ENCODE assay signal across 8 cellular contexts in the genomic region with DNA sequence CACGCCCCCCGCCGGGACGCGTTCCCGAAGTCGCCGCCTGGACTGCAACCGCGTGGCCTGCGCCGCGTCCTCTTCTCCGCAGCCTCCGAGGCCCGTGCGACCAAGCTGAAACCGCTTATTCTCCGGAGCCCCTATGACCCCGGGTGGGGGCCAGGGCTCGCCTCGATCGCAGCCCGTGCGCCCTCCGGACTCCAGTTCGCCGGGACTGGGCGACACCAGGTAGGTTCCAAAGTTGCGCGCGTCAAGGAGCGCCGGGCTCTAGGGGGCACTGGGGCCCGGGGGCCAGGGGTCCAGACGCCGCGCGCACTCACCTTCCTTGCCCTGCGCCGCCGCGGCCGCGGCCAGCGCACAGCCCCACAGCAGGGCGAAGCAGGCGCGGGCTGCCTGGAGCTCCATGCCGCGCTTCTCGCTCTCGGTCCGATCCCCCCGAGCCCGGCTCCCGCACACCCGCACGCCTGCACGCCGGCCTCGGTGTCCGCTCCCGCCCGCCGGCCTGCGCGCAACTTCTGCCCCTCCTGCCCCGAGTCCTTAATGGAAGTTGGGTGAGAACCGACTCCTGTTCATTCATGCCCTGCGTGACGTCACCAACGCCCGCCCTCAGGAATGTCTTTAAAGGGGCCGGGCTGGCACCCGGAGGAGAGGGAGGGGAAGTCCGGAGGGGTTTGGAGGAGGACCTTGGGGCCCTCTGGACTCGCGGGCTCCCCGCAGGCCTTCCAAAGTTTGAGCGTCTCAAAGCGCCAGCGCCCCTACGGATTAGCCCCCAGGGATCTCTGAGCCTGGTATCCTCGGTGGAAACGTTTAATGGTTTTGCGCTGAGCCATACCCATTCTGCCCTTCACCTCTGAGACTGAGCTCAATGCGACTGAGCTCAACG. TPM values are rescaled to one million over a fixed set of nuclear protein-coding genes. Genes with fewer than 3 reads are reported as not detected.
DNase-seq lines count a peak whose midpoint lies in the region; ATAC-seq, FAIRE-seq and TF ChIP-seq lines count a peak whose summit lies in the region.

A gene (minus strand): TSS at position 533 of the 874 bp plus-strand sequence. CDS start 137 bp downstream, at position 396.

- H3K4me1 ChIP-seq in SJSA1 (replicated peaks) (peaks cover 51% of the 10 kb centered on the region), H1 (replicated peaks in 1 of 4; ENCODE audit: control insufficient read depth in 3 of 4, insufficient read depth in 4 of 4, low read length in 3 of 4) (peaks cover 5 to 41% (median 30%) of the 10 kb centered on the region in 4 experiments), right lobe of liver (peaks cover 0 to 18% (median 7%) of the 10 kb centered on the region in 4 donors), subcutaneous abdominal adipose tissue (ENCODE audit: control insufficient read depth in 5 of 5, insufficient read depth in 5 of 5, low read length in 5 of 5) (peaks cover 6 to 60% (median 52%) of the 10 kb centered on the region in 5 donors)

- peak within 1 kb of the TSS; percentile 54 for H3K27ac ChIP-seq in SJSA1
- H3K27ac ChIP-seq in H1 (ENCODE audit: low read depth, low read length): peak within 1 kb of the TSS; percentile 53; the same call in 1 of the 2 replicates
- H3K27ac ChIP-seq in right lobe of liver: peak within 1 kb of the TSS; percentile 72 to 87 (median 76)
- H3K27ac ChIP-seq in subcutaneous abdominal adipose tissue (ENCODE audit: low read depth, low read length): peak within 1 kb of the TSS; percentile 73

- peak within 1 kb of the TSS; percentile 14; the same call in 1 of the 2 replicates for H2AFZ ChIP-seq in H1 (ENCODE audit: low read length)

- H3K27me3 ChIP-seq in SJSA1 (replicated peaks) (no peaks in the 10 kb centered on the region), H1 (replicated peaks in 1 of 4; ENCODE audit: control insufficient read depth in 3 of 4, extremely low read depth in 1 of 4, insufficient read depth in 3 of 4, low read length in 3 of 4) (peaks cover 0 to 10% (median 6%) of the 10 kb centered on the region in 4 experiments; a peak in 4 of 7 replicates), right lobe of liver (no peaks in the 10 kb centered on the region), subcutaneous abdominal adipose tissue (ENCODE audit: control insufficient read depth in 5 of 5, insufficient read depth in 4 of 5, low read length in 5 of 5) (peaks cover 0 to under 1% (median 0%) of the 10 kb centered on the region in 5 donors)

- DNase-seq in stimulated activated CD4-positive, alpha-beta T cell treated with anti-CD3 and anti-CD28 coated beads, Interleukin-4, amount 100 ng/mL, for 1 hour: peak; percentile 19
- no peak for DNase-seq in stimulated activated CD4-positive, alpha-beta T cell treated with anti-CD3 and anti-CD28 coated beads, Interleukin-12 subunit alpha, Interleukin-12 subunit beta, amount 100 ng/mL, for 4 hours
- DNase-seq in SJSA1 (ENCODE audit: low read depth in 1 of 2, low spot score in 2 of 2): peak; percentile 93 to 97
- DNase-seq in H1 (ENCODE audit: low read depth in 1 of 2, low spot score in 2 of 2): peak; percentile 75 to 96
- DNase-seq in right lobe of liver: peak; percentile 92 to 93 (median 92)
- no peak for DNase-seq in NCI-H446 (lab: John Stamatoyannopoulos, UW)
- DNase-seq in DMS153 treated with DMSO at 0.1 percent for 48 hours (lab: John Stamatoyannopoulos, UW; ENCODE audit: unreplicated experiment): no peak

- H3K18ac ChIP-seq in H1 (ENCODE audit: extremely low read depth, low read length): peak within 1 kb of the TSS; percentile 97

- CTCF ChIA-PET in H1 (lab: Charles Lee; ENCODE audit: partially characterized antibody): interaction anchor here (0.9 to 14.5 kb wide), 17 partner anchors 8 to 83 kb away, joined by 3 to 202 read pairs (median 6); a partner anchor contains a TSS

- peaks cover 9 to 46% of the 10 kb centered on the region in 2 experiments; a peak in 3 of 4 replicates for H3K79me2 ChIP-seq in H1 (ENCODE audit: control insufficient read depth in 1 of 2, insufficient read depth in 2 of 2, low read length in 2 of 2)

- H3K56ac ChIP-seq in H1 (replicated peaks; ENCODE audit: insufficient read length, low read depth, low read length): peak within 1 kb of the TSS; percentile 36

- FAIRE-seq in H1 (lab: Jason Lieb, UNC): no peak

- no peak for TF ChIP-seq CTCF in H1 (IDR thresholded peaks at IDR 0.05; ENCODE audit: control extremely low read depth in 1 of 3, insufficient read depth in 1 of 3, low read depth in 1 of 3, low read length in 3 of 3)
- peak in 1 of 4 donors; percentile 5 for TF ChIP-seq CTCF in right lobe of liver (IDR thresholded peaks at IDR 0.05)

- H4K8ac ChIP-seq in H1 (ENCODE audit: extremely low read depth, insufficient read depth, low read length): peak within 1 kb of the TSS; percentile 92

- peaks cover 16% of the 10 kb centered on the region for H3K23me2 ChIP-seq in H1 (ENCODE audit: low read depth, low read length)

- no peak within 1 kb of the TSS for H3K14ac ChIP-seq in H1 (ENCODE audit: insufficient read length)

- TF ChIP-seq EP300 in H1 (IDR thresholded peaks at IDR 0.05; ENCODE audit: borderline replicate concordance in 1 of 2, low read depth in 2 of 2, low read length in 2 of 2): peak in 1 of 2 experiments; percentile 68; a peak in 1 of 3 replicates

- H3K36me3 ChIP-seq in SJSA1 (peaks cover 40% of the 10 kb centered on the region), H1 (ENCODE audit: control insufficient read depth in 2 of 4, insufficient read depth in 4 of 4, low read length in 3 of 4) (no peaks in the 10 kb centered on the region), right lobe of liver (no peaks in the 10 kb centered on the region), subcutaneous abdominal adipose tissue (ENCODE audit: control insufficient read depth in 5 of 5, insufficient read depth in 5 of 5, low read length in 5 of 5) (peaks cover 0 to 5% (median 0%) of the 10 kb centered on the region in 5 donors)

- peak within 1 kb of the TSS; percentile 64 to 99 for H3K4me2 ChIP-seq in H1 (ENCODE audit: insufficient read depth in 1 of 2, low read depth in 2 of 2, low read length in 2 of 2)

- peak within 1 kb of the TSS; percentile 60; the same call in 1 of the 2 replicates for H2AK5ac ChIP-seq in H1 (ENCODE audit: low read depth, low read length)

- H2BK12ac ChIP-seq in H1 (ENCODE audit: low read depth, low read length): peak within 1 kb of the TSS; percentile 95; the same call in 1 of the 2 replicates

- no peak within 1 kb of the TSS for H3K4ac ChIP-seq in H1 (replicated peaks; ENCODE audit: insufficient read length, low read depth, low read length)

- peak; percentile 70 to 77 (median 74) for ATAC-seq in right lobe of liver

- TF ChIP-seq POLR2A in H1 (IDR thresholded peaks at IDR 0.05; ENCODE audit: control extremely low read depth in 1 of 2, low read depth in 2 of 2, low read length in 2 of 2): peak in 1 of 2 experiments; percentile 95; a peak in 2 of 3 replicates
- TF ChIP-seq POLR2A in right lobe of liver (IDR thresholded peaks at IDR 0.05): peak; percentile 98

- WGBS in H1 (ENCODE audit: extremely low coverage in 1 of 2, insufficient coverage in 1 of 2, insufficient read length in 1 of 2, insufficient replicate concordance in 2 of 2, low coverage in 1 of 2, low lambda C conversion rate in 2 of 2, missing lambda C conversion rate in 1 of 2), 2 experiments: 3% methylated on average over 60 of the region's 89 CpGs; no CpG with 5 or more reads in 1 of the 2 experiments
- 3% methylated on average over 27 of the region's 89 CpGs for WGBS in right lobe of liver (ENCODE audit: insufficient coverage, low coverage, low lambda C conversion rate, missing lambda C conversion rate)

- H3K4me3 ChIP-seq in SJSA1 (peak within 1 kb of the TSS; percentile 66), H1 (ENCODE audit: extremely low read depth in 1 of 4, insufficient read depth in 2 of 4, low read depth in 3 of 4, low read length in 4 of 4) (peak within 1 kb of the TSS; percentile 70 to 87 (median 81)), right lobe of liver (peak within 1 kb of the TSS; percentile 86 to 95 (median 89)), subcutaneous abdominal adipose tissue (ENCODE audit: low read depth in 1 of 5, low read length in 5 of 5) (peak within 1 kb of the TSS; percentile 22 to 78 (median 71))

- intact Hi-C loops in right lobe of liver (cut with DNase I): no loop called here

- H2BK15ac ChIP-seq in H1 (ENCODE audit: low read length): peak within 1 kb of the TSS; percentile 81; the same call in 1 of the 2 replicates

- peak within 1 kb of the TSS; percentile 62 for H4K5ac ChIP-seq in H1 (ENCODE audit: insufficient read length, low read depth, low read length)

- peak within 1 kb of the TSS; percentile 91 for H4K91ac ChIP-seq in H1 (replicated peaks; ENCODE audit: insufficient read length, low read length)

- H3K9ac ChIP-seq in H1 (replicated peaks in 1 of 4; ENCODE audit: extremely low read depth in 1 of 4, low read depth in 3 of 4, low read length in 3 of 4): peak within 1 kb of the TSS; percentile 58 to 93 (median 60)
- peak within 1 kb of the TSS; percentile 27 to 82 (median 63) for H3K9ac ChIP-seq in subcutaneous abdominal adipose tissue (ENCODE audit: low read length in 5 of 5)

- peaks cover 10 to 14% of the 10 kb centered on the region in 2 experiments for H4K20me1 ChIP-seq in H1 (replicated peaks in 1 of 2; ENCODE audit: control insufficient read depth in 1 of 2, insufficient read depth in 2 of 2, low read length in 2 of 2)

- 0 out of 4 replicates have a peak, but pooled peaks of 1 of the 2 experiments have one; percentile 1 for TF ChIP-seq RAD21 in H1 (IDR thresholded peaks at IDR 0.05 in 1 of 2, conservative IDR thresholded peaks at IDR 0.05 in 1 of 2; ENCODE audit: low read depth in 2 of 2, low read length in 2 of 2)

- H3K79me1 ChIP-seq in H1 (ENCODE audit: low read depth, low read length): peaks cover 4% of the 10 kb centered on the region

- POLR2A ChIA-PET in H1 (lab: Charles Lee; ENCODE audit: partially characterized antibody): interaction anchor here (0.7 to 8.4 kb wide), 18 partner anchors 10 to 272 kb away, joined by 3 to 104 read pairs (median 4); a partner anchor contains a TSS

- peak within 1 kb of the TSS; percentile 88; the same call in 1 of the 2 replicates for H2BK5ac ChIP-seq in H1 (ENCODE audit: low read depth, low read length)

- H2BK20ac ChIP-seq in H1 (ENCODE audit: low read length): peak within 1 kb of the TSS; percentile 95; the same call in 1 of the 2 replicates

- H3K9me3 ChIP-seq in SJSA1 (replicated peaks) (no peaks in the 10 kb centered on the region), H1 (ENCODE audit: insufficient read depth in 2 of 2, low read depth in 1 of 2, low read length in 1 of 2) (no peaks in the 10 kb centered on the region), right lobe of liver (no peaks in the 10 kb centered on the region), subcutaneous abdominal adipose tissue (ENCODE audit: control insufficient read depth in 5 of 5, low read length in 5 of 5) (no peaks in the 10 kb centered on the region)

- H2BK120ac ChIP-seq in H1 (replicated peaks; ENCODE audit: low read depth, low read length): peak within 1 kb of the TSS; percentile 90

- H3K23ac ChIP-seq in H1 (ENCODE audit: insufficient read length): no peak within 1 kb of the TSS

RNA-seq across cellular contexts. Expression of the gene that starts here (rescaled TPM):
- total RNA-seq in SJSA1 (2014; rRNA removed; shearing (Covaris generic)): 44.0 and 51.0 TPM in 2 replicates
- total RNA-seq in H1 (2021; fragmentation: NEBNext Ultra II Directional; extraction: Animal tissue kit (Norgen Biotek cat#: 25700)): 28.4 and 33.6 TPM in 2 replicates
- polyA plus RNA-seq in H1 (2011; rRNA removed): 26.8 and 42.2 TPM in 2 replicates
- polyA plus RNA-seq in H1 (2011; cell fraction: cytosol; rRNA removed): 24.2 TPM
- polyA plus RNA-seq in H1 (2011; cell fraction: nucleus; rRNA removed): 69.5 TPM
- 23.3 to 29.4 TPM (median 24.9 TPM) in 4 replicates for polyA plus RNA-seq in H1 (2012, experiment 1 of 2)
- polyA plus RNA-seq in H1 (2012, experiment 2 of 2): 28.9 TPM
- 33.8 TPM for polyA plus RNA-seq in H1 (2013, experiment 1 of 2)
- 33.1 TPM for polyA plus RNA-seq in H1 (2013, experiment 2 of 2)
- polyA minus RNA-seq in H1 (2011; rRNA and poly(A)+ RNA removed): 44.2 and 53.8 TPM in 2 replicates
- 30.1 TPM for polyA minus RNA-seq in H1 (2011; cell fraction: cytosol; rRNA and poly(A)+ RNA removed)
- polyA minus RNA-seq in H1 (2011; cell fraction: nucleus; rRNA and poly(A)+ RNA removed): 34.1 TPM
- total RNA-seq in right lobe of liver: 10 to 100 TPM in 4 of 6 experiments, 1 to 10 TPM in 2; 6.0 to 14.7 (median 10.8) TPM

Comparison
In these comparisons a context has a peak if more than half of its experiments do, and no peak if none do; other contexts are left out.
1. DNase-seq: peak in stimulated activated CD4-positive, alpha-beta T cell treated with anti-CD3 and anti-CD28 coated beads, Interleukin-4, amount 100 ng/mL, for 1 hour (single experiment), SJSA1 (2 of 2), H1 (2 of 2) and right lobe of liver (3 of 3); none in stimulated activated CD4-positive, alpha-beta T cell treated with anti-CD3 and anti-CD28 coated beads, Interleukin-12 subunit alpha, Interleukin-12 subunit beta, amount 100 ng/mL, for 4 hours (single experiment), NCI-H446 (0 of 2) and DMS153 treated with DMSO at 0.1 percent for 48 hours (single experiment).
2. Peak in every context shown above with its lines, with median percentiles within 50 percentile points of each other: H3K27ac ChIP-seq and H3K4me3 ChIP-seq.